Comparison of ENCODE assay signal across 8 cellular contexts in the genomic region with DNA sequence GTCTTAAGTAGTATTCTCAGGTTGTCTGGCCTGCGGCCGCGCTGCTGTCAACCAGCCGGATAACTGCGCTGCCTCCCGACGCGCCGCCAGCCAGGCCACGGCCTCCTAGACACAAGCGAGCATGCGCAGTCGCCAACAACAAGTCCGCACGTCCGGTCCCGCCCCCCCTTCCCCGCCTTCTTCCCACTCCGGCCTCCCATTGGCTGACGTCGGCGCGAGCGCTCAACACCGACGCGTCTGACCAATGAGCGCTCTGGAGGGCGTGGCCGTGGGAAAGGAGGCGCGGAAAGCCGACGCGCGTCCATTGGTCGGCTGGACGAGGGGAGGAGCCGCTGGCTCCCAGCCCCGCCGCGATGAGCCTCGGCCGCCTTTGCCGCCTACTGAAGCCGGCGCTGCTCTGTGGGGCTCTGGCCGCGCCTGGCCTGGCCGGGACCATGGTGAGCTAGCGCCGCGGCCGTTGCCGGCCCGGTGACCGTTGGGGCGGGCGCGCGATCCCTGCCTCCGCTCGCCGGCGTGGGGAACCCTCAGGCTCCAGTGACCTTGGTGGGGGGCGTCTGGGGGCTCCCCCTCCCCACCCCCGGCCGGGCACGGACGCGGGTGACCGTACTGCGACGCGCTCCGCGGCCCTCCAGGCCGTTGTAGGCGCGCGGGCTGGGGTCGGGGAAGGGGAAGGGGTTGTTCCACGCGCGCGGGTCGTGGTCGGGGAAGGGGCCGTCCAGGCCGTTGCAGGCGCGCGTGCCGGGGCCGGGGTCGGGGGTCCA. TPM values are rescaled to one million over a fixed set of nuclear protein-coding genes. Genes with fewer than 3 reads are reported as not detected.
A peak's percentile ranks its signal among the peaks of the same experiment; 100 is the strongest.
DNase-seq lines count a peak whose midpoint lies in the region; ATAC-seq and TF ChIP-seq lines count a peak whose summit lies in the region.

A gene with protein sequence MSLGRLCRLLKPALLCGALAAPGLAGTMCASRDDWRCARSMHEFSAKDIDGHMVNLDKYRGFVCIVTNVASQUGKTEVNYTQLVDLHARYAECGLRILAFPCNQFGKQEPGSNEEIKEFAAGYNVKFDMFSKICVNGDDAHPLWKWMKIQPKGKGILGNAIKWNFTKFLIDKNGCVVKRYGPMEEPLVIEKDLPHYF (plus strand): TSS at position 304 of the 761 bp plus-strand sequence. CDS start 50 bp downstream, at position 354.

- H3K27ac Mint-ChIP-seq in WTC11 = peak within 1 kb of the TSS; percentile 72; the same call in 1 of the 2 replicates
- H3K27ac Mint-ChIP-seq in immature natural killer cell = peak within 1 kb of the TSS; percentile 88 to 96 (median 94)

- H3K27me3 Mint-ChIP-seq in WTC11 (ENCODE audit: low read depth) (no peaks in the 10 kb centered on the region), immature natural killer cell (ENCODE audit: low read depth in 3 of 3) (peaks cover 11 to 18% (median 13%) of the 10 kb centered on the region in 3 donors)

- ATAC-seq in GM18907 (IDR thresholded peaks at IDR 0.05; ENCODE audit: unreplicated experiment) (peak; percentile 60), HG03159 (IDR thresholded peaks at IDR 0.05; ENCODE audit: unreplicated experiment) (peak; percentile 56), WTC11 (peak; percentile 84)

- H3K4me3 Mint-ChIP-seq in WTC11 (peak within 1 kb of the TSS; percentile 71), immature natural killer cell (peak within 1 kb of the TSS; percentile 72 to 80 (median 76))

- H3K4me3 ChIP-seq in AG04449 (ENCODE audit: low read depth, low read length) (peak within 1 kb of the TSS; percentile 78), cardiac fibroblast (replicated peaks in 1 of 2; ENCODE audit: low read depth in 2 of 2, low read length in 2 of 2) (peak within 1 kb of the TSS; percentile 67 to 70)

- peaks cover 15% of the 10 kb centered on the region for H3K4me1 Mint-ChIP-seq in WTC11
- peaks cover 25 to 38% of the 10 kb centered on the region in 2 donors for H3K4me1 Mint-ChIP-seq in immature natural killer cell

- POLR2A ChIA-PET in AG04449 (lab: Yijun Ruan, JAX) (interaction anchor here (0.7 to 3.4 kb wide), 5 partner anchors 9 to 106 kb away, joined by 3 to 41 read pairs (median 3); a partner anchor contains a TSS), WTC11 (lab: Charles Lee) (interaction anchor here (0.5 to 1.1 kb wide), 6 partner anchors 10 to 87 kb away, joined by 3 to 5 read pairs (median 4); a partner anchor contains a TSS)

- CTCF ChIA-PET in AG04449 (lab: Yijun Ruan, JAX) = interaction anchor here (0.8 to 4.4 kb wide), 4 partner anchors 9 to 135 kb away, joined by 3 to 30 read pairs (median 4); a partner anchor contains a TSS
- CTCF ChIA-PET in WTC11 (lab: Charles Lee) = interaction anchor here (0.7 to 4.7 kb wide), 13 partner anchors 9 to 163 kb away, joined by 3 to 27 read pairs (median 4); a partner anchor contains a TSS

- H3K36me3 Mint-ChIP-seq in WTC11 (no peaks in the 10 kb centered on the region), immature natural killer cell (no peaks in the 10 kb centered on the region)

- H3K9me3 Mint-ChIP-seq in WTC11 = no peaks in the 10 kb centered on the region
- H3K9me3 Mint-ChIP-seq in immature natural killer cell = no peaks in the 10 kb centered on the region

- TF ChIP-seq CTCF in AG04449 (IDR thresholded peaks at IDR 0.05; ENCODE audit: insufficient read depth, low read length, missing control alignments) (no peak), WTC11 (IDR thresholded peaks at IDR 0.05) (no peak), cardiac fibroblast (IDR thresholded peaks at IDR 0.05; ENCODE audit: low read depth, low read length) (no peak)

- DNase-seq in AG04449 (ENCODE audit: low read depth, low spot score) (peak; percentile 93), NCI-H226 (peak; percentile 97), WTC11 (ENCODE audit: low spot score) (peak; percentile 98), cardiac fibroblast (ENCODE audit: low read depth in 2 of 2) (peak; percentile 99 to 100), immature natural killer cell (peak; percentile 95 to 98 (median 98)), smooth muscle cell of the brain vasculature (ENCODE audit: low read depth, low spot score) (peak; percentile 100)

TF ChIP-seq in WTC11, 78 proteins besides CTCF, POLR2A, EP300 and RAD21 (continues in another document):
- TF ChIP-seq, protein P1, sequence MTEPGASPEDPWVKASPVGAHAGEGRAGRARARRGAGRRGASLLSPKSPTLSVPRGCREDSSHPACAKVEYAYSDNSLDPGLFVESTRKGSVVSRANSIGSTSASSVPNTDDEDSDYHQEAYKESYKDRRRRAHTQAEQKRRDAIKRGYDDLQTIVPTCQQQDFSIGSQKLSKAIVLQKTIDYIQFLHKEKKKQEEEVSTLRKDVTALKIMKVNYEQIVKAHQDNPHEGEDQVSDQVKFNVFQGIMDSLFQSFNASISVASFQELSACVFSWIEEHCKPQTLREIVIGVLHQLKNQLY (CRISPR knock-in tag; IDR thresholded peaks at IDR 0.05) = no peak
- TF ChIP-seq JUN (CRISPR knock-in tag; IDR thresholded peaks at IDR 0.05) (no peak), FOXK1 (CRISPR knock-in tag; IDR thresholded peaks at IDR 0.05) (peak; percentile 75; the same call in 1 of the 2 replicates), NR1H2 (CRISPR knock-in tag; IDR thresholded peaks at IDR 0.05) (no peak), EMX1 (CRISPR knock-in tag; IDR thresholded peaks at IDR 0.05) (no peak)
- TF ChIP-seq, protein P2, sequence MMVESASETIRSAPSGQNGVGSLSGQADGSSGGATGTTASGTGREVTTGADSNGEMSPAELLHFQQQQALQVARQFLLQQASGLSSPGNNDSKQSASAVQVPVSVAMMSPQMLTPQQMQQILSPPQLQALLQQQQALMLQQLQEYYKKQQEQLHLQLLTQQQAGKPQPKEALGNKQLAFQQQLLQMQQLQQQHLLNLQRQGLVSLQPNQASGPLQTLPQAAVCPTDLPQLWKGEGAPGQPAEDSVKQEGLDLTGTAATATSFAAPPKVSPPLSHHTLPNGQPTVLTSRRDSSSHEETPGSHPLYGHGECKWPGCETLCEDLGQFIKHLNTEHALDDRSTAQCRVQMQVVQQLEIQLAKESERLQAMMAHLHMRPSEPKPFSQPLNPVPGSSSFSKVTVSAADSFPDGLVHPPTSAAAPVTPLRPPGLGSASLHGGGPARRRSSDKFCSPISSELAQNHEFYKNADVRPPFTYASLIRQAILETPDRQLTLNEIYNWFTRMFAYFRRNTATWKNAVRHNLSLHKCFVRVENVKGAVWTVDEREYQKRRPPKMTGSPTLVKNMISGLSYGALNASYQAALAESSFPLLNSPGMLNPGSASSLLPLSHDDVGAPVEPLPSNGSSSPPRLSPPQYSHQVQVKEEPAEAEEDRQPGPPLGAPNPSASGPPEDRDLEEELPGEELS (CRISPR knock-in tag; IDR thresholded peaks at IDR 0.05) = peak; percentile 55; the same call in 1 of the 2 replicates
- TF ChIP-seq, protein P3, sequence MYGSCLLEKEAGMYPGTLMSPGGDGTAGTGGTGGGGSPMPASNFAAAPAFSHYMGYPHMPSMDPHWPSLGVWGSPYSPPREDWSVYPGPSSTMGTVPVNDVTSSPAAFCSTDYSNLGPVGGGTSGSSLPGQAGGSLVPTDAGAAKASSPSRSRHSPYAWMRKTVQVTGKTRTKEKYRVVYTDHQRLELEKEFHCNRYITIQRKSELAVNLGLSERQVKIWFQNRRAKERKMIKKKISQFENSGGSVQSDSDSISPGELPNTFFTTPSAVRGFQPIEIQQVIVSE (CRISPR knock-in tag; IDR thresholded peaks at IDR 0.05; ENCODE audit: borderline replicate concordance) = no peak
- TF ChIP-seq, protein P4, sequence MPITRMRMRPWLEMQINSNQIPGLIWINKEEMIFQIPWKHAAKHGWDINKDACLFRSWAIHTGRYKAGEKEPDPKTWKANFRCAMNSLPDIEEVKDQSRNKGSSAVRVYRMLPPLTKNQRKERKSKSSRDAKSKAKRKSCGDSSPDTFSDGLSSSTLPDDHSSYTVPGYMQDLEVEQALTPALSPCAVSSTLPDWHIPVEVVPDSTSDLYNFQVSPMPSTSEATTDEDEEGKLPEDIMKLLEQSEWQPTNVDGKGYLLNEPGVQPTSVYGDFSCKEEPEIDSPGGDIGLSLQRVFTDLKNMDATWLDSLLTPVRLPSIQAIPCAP (CRISPR knock-in tag; IDR thresholded peaks at IDR 0.05) = no peak
- TF ChIP-seq, protein P5, sequence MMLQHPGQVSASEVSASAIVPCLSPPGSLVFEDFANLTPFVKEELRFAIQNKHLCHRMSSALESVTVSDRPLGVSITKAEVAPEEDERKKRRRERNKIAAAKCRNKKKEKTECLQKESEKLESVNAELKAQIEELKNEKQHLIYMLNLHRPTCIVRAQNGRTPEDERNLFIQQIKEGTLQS (CRISPR knock-in tag; conservative IDR thresholded peaks at IDR 0.05) = no peak
- TF ChIP-seq, protein P6, sequence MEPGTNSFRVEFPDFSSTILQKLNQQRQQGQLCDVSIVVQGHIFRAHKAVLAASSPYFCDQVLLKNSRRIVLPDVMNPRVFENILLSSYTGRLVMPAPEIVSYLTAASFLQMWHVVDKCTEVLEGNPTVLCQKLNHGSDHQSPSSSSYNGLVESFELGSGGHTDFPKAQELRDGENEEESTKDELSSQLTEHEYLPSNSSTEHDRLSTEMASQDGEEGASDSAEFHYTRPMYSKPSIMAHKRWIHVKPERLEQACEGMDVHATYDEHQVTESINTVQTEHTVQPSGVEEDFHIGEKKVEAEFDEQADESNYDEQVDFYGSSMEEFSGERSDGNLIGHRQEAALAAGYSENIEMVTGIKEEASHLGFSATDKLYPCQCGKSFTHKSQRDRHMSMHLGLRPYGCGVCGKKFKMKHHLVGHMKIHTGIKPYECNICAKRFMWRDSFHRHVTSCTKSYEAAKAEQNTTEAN (CRISPR knock-in tag; IDR thresholded peaks at IDR 0.05) = peak; percentile 78; the same call in 1 of the 2 replicates
- TF ChIP-seq, protein P7, sequence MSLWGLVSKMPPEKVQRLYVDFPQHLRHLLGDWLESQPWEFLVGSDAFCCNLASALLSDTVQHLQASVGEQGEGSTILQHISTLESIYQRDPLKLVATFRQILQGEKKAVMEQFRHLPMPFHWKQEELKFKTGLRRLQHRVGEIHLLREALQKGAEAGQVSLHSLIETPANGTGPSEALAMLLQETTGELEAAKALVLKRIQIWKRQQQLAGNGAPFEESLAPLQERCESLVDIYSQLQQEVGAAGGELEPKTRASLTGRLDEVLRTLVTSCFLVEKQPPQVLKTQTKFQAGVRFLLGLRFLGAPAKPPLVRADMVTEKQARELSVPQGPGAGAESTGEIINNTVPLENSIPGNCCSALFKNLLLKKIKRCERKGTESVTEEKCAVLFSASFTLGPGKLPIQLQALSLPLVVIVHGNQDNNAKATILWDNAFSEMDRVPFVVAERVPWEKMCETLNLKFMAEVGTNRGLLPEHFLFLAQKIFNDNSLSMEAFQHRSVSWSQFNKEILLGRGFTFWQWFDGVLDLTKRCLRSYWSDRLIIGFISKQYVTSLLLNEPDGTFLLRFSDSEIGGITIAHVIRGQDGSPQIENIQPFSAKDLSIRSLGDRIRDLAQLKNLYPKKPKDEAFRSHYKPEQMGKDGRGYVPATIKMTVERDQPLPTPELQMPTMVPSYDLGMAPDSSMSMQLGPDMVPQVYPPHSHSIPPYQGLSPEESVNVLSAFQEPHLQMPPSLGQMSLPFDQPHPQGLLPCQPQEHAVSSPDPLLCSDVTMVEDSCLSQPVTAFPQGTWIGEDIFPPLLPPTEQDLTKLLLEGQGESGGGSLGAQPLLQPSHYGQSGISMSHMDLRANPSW (CRISPR knock-in tag; conservative IDR thresholded peaks at IDR 0.05; ENCODE audit: low read depth) = no peak

RNA-seq across cellular contexts. Expression of the gene that starts here (rescaled TPM):
- total RNA-seq in WTC11 (2021) = 363 to 377 TPM (median 368 TPM) in 3 replicates
- polyA plus RNA-seq in immature natural killer cell = 100 to 1,000 TPM; 225 to 320 (median 280) TPM

Comparison
In these comparisons a context has a peak if more than half of its experiments do, and no peak if none do; other contexts are left out.
1. Peak in every context shown above with its lines: DNase-seq, ATAC-seq and H3K4me3 ChIP-seq.